28 cellular contexts compared by ENCODE assay signal in the genomic region with DNA sequence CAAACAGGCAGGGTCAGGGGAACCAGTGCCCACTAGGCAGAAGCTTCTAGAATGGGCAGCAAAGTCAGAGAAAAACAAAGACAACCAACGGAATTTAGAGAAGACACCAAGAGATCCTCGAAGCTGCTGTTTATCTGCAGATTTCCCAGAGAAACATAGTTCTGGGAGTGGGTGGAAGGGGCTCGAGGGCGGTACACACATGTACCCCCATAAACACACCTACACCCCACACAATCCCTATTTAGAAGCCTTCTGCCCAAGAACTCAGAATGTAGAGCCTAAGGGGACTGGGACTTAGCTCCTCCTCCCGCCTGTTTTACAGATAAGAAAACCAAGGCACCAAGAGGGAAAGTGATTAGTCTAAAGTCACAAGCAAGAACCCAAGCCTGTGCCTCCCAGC.
"Had no signal": no experiment of that assay in that cellular context is flagged by ENCODE, and none has a peak within 500 bp of the region (broad histone marks: within the 10 kb centered on the region; RNA-seq: fewer than 3 reads in every experiment).

No MANE protein-coding gene starts in this region.

- H3K4me1 ChIP-seq: foreskin keratinocyte, gastrocnemius medialis had no signal

- H3K36me3 ChIP-seq: esophagus muscularis mucosa, gastrocnemius medialis, heart left ventricle, WERI-Rb-1 had no signal

- DNase-seq: activated B cell treated with CpG ODN at 0.5 μM for 24 hours; activated CD4-positive, alpha-beta T cell treated with anti-CD3 and anti-CD28 coated beads for 48 hours; activated CD4-positive, alpha-beta T cell treated with anti-CD3 and anti-CD28 coated beads, Interleukin-2, amount 50 U/mL, for 1 hour; activated CD4-positive, alpha-beta T cell treated with anti-CD3 and anti-CD28 coated beads, Interleukin-2, amount 50 U/mL, for 48 hours; activated CD8-positive, alpha-beta memory T cell treated with anti-CD3 and anti-CD28 coated beads for 24 hours; activated CD8-positive, alpha-beta T cell treated with anti-CD3 and anti-CD28 coated beads for 36 hours; activated effector memory CD4-positive, alpha-beta T cell treated with Interleukin-2 at 50 U/mL for 16 hours; activated gamma-delta T cell treated with Interleukin-2 at 50 U/mL for 16 hours; activated naive CD4-positive, alpha-beta T cell treated with anti-CD3 and anti-CD28 coated beads, Interleukin-2, amount 50 U/mL, for 16 hours; activated naive CD4-positive, alpha-beta T cell treated with Interleukin-2 at 50 U/mL for 16 hours; activated T-cell treated with anti-CD3 and anti-CD28 coated beads, Interleukin-2, amount 50 U/mL, for 4 hours; amniotic stem cell; aorta; body of pancreas; caudate nucleus; cortex of kidney; dermis blood vessel endothelial cell; effector CD4-positive, alpha-beta T cell; effector memory CD8-positive, alpha-beta T cell; erythroblast; foreskin keratinocyte; gastrocnemius medialis; glutamatergic neuron; heart left ventricle; T-helper 2 cell; WERI-Rb-1 had no signal

- H3K27me3 ChIP-seq: body of pancreas, esophagus muscularis mucosa had no signal

- H3K27ac ChIP-seq: body of pancreas, esophagus muscularis mucosa, foreskin keratinocyte, gastrocnemius medialis, heart left ventricle, WERI-Rb-1 had no signal

- H3K9me3 ChIP-seq: body of pancreas, esophagus muscularis mucosa, gastrocnemius medialis, heart left ventricle had no signal

- H3K4me3 ChIP-seq: body of pancreas, esophagus muscularis mucosa, gastrocnemius medialis, heart left ventricle had no signal

- FAIRE-seq: colon had no signal
